ENCODE assay signal across 1 cellular context in the genomic region with DNA sequence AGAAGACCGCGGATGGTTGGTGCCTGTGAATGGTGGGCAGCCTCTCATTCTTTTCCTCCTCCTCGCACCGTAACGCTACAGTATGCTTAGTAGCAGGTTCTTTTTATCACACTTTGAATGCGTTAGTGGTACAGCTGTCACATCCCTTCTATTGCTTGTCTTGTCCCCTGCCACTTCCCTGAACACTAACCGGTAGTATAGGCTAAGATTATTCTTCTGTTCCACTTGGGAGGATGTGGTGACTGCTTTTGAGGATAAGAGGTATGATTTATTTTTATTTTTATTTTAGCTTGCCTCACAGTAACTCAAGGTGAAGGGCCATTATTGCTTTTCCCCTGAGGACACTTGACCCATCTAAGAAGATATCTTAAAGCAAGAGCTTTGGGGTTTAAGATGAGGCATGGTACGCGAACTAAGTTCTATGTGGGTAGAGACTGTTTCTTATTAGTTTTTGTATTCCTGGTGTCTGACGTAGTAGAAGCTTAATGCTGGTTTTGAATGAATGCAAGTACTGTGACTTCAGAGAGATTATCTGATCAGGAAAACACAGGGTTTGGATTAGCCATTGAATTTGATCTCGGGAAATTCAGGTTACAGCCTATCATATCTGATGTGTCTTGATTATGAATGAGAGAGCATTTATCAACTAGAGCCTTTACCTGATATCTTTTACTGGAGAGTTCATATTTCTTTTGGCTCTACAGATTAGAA.
TF ChIP-seq lines count a peak whose summit lies in the region.

No MANE protein-coding gene starts in this region.

TF ChIP-seq in HCT116, 20 proteins besides CTCF, POLR2A, EP300 and RAD21 (continued from another document):
- TF ChIP-seq, protein P1, sequence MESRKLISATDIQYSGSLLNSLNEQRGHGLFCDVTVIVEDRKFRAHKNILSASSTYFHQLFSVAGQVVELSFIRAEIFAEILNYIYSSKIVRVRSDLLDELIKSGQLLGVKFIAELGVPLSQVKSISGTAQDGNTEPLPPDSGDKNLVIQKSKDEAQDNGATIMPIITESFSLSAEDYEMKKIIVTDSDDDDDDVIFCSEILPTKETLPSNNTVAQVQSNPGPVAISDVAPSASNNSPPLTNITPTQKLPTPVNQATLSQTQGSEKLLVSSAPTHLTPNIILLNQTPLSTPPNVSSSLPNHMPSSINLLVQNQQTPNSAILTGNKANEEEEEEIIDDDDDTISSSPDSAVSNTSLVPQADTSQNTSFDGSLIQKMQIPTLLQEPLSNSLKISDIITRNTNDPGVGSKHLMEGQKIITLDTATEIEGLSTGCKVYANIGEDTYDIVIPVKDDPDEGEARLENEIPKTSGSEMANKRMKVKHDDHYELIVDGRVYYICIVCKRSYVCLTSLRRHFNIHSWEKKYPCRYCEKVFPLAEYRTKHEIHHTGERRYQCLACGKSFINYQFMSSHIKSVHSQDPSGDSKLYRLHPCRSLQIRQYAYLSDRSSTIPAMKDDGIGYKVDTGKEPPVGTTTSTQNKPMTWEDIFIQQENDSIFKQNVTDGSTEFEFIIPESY (IDR thresholded peaks at IDR 0.05; ENCODE audit: extremely low read depth, insufficient replicate concordance, low read length) = no peak
- TF ChIP-seq ZNF274 (IDR thresholded peaks at IDR 0.05; ENCODE audit: low read depth, low read length) (no peak), TCF7L2 (IDR thresholded peaks at IDR 0.05; ENCODE audit: borderline replicate concordance, extremely low read depth, insufficient read depth, insufficient read length) (no peak), ZFX (IDR thresholded peaks at IDR 0.05) (no peak), SP1 (IDR thresholded peaks at IDR 0.05; ENCODE audit: low read depth) (no peak), EZH2phosphoT487 (IDR thresholded peaks at IDR 0.05; ENCODE audit: borderline replicate concordance) (no peak), CEBPB (IDR thresholded peaks at IDR 0.05; ENCODE audit: low read depth) (no peak), POLR2AphosphoS5 (IDR thresholded peaks at IDR 0.05; ENCODE audit: low read depth, low read length) (no peak), CBX3 (IDR thresholded peaks at IDR 0.05; ENCODE audit: low read depth) (no peak), EGR1 (IDR thresholded peaks at IDR 0.05; ENCODE audit: low read depth) (no peak)
- TF ChIP-seq, protein P2, sequence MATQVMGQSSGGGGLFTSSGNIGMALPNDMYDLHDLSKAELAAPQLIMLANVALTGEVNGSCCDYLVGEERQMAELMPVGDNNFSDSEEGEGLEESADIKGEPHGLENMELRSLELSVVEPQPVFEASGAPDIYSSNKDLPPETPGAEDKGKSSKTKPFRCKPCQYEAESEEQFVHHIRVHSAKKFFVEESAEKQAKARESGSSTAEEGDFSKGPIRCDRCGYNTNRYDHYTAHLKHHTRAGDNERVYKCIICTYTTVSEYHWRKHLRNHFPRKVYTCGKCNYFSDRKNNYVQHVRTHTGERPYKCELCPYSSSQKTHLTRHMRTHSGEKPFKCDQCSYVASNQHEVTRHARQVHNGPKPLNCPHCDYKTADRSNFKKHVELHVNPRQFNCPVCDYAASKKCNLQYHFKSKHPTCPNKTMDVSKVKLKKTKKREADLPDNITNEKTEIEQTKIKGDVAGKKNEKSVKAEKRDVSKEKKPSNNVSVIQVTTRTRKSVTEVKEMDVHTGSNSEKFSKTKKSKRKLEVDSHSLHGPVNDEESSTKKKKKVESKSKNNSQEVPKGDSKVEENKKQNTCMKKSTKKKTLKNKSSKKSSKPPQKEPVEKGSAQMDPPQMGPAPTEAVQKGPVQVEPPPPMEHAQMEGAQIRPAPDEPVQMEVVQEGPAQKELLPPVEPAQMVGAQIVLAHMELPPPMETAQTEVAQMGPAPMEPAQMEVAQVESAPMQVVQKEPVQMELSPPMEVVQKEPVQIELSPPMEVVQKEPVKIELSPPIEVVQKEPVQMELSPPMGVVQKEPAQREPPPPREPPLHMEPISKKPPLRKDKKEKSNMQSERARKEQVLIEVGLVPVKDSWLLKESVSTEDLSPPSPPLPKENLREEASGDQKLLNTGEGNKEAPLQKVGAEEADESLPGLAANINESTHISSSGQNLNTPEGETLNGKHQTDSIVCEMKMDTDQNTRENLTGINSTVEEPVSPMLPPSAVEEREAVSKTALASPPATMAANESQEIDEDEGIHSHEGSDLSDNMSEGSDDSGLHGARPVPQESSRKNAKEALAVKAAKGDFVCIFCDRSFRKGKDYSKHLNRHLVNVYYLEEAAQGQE (IDR thresholded peaks at IDR 0.05; ENCODE audit: low read depth) = no peak
- TF ChIP-seq, protein P3, sequence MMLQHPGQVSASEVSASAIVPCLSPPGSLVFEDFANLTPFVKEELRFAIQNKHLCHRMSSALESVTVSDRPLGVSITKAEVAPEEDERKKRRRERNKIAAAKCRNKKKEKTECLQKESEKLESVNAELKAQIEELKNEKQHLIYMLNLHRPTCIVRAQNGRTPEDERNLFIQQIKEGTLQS (IDR thresholded peaks at IDR 0.05) = no peak
